In genomic region chr22:31945971-31946680, GRCh38 we compare ENCODE assay signal across 9 cellular contexts. TPM values are rescaled to one million over a fixed set of nuclear protein-coding genes. Genes with fewer than 3 reads are reported as not detected.
DNase-seq lines count a peak whose midpoint lies in the region; ATAC-seq and TF ChIP-seq lines count a peak whose summit lies in the region.
"Had no signal": no experiment of that assay in that cellular context is flagged by ENCODE, and none has a peak within 500 bp of the region (broad histone marks: within the 10 kb centered on the region; RNA-seq: fewer than 3 reads in every experiment).

No MANE protein-coding gene starts in this region.

- ATAC-seq in omental fat pad (ENCODE audit: low FRiP score): no peak
- no peak for ATAC-seq in HG03521 (IDR thresholded peaks at IDR 0.05; ENCODE audit: unreplicated experiment)
- ATAC-seq: activated CD8-positive, alpha-beta memory T cell treated with anti-CD3 and anti-CD28 coated beads, Interleukin-2, amount 10 ng/mL, durations not matched to agents 7 days and 5 days had no signal

- H3K4me3 ChIP-seq in AG09309 (ENCODE audit: control insufficient read depth, low read depth, low read length) (peak overlapping the region; percentile 98), choroid plexus epithelial cell (ENCODE audit: low read depth, low read length) (peak overlapping the region; percentile 82), mucosa of rectum (ENCODE audit: low read length in 2 of 2) (peak overlapping the region; percentile 73 to 83)

- H3K27ac ChIP-seq in KOPT-K1 (ENCODE audit: low read depth, low read length, poor library complexity, severe bottlenecking) (peak overlapping the region; percentile 97), mucosa of rectum (ENCODE audit: low read depth in 2 of 2, low read length in 2 of 2) (peak overlapping the region; percentile 96 to 97)

- peak overlapping the region; percentile 90 to 93 for H3K9ac ChIP-seq in mucosa of rectum (ENCODE audit: low read depth in 1 of 2, low read length in 2 of 2)

- H3K36me3 ChIP-seq in KOPT-K1 (ENCODE audit: insufficient read depth, low read length) (peaks cover 58% of the 10 kb centered on the region), mucosa of rectum (ENCODE audit: control insufficient read depth in 2 of 2, insufficient read depth in 2 of 2, low read length in 2 of 2) (peaks cover 9 to 14% of the 10 kb centered on the region in 2 donors)

- H3K9me3 ChIP-seq in KOPT-K1 (ENCODE audit: insufficient read depth, low read length, poor library complexity, severe bottlenecking): no peaks in the 10 kb centered on the region
- no peaks in the 10 kb centered on the region for H3K9me3 ChIP-seq in mucosa of rectum (ENCODE audit: control insufficient read depth in 2 of 2, low read length in 2 of 2)

- no peak for DNase-seq in AG09309 (ENCODE audit: low read depth)
- peak; percentile 42 for DNase-seq in choroid plexus epithelial cell (ENCODE audit: low read depth)
- no peak for DNase-seq in omental fat pad (ENCODE audit: low spot score)
- no peak for DNase-seq in HK-2 (ENCODE audit: unreplicated experiment)
- no peak for DNase-seq in pons (ENCODE audit: low spot score)

- TF ChIP-seq CTCF in AG09309 (IDR thresholded peaks at IDR 0.05; ENCODE audit: control insufficient read depth, insufficient read depth, low read depth, low read length, missing control alignments): no peak
- TF ChIP-seq CTCF in choroid plexus epithelial cell (conservative IDR thresholded peaks at IDR 0.05; ENCODE audit: low read depth, low read length): no peak
- no peak for TF ChIP-seq CTCF in omental fat pad (IDR thresholded peaks at IDR 0.05)

- no peaks in the 10 kb centered on the region for H3K27me3 ChIP-seq in mucosa of rectum (ENCODE audit: control insufficient read depth in 2 of 2, insufficient read depth in 2 of 2, low read length in 2 of 2)

- peaks cover 27 to 33% of the 10 kb centered on the region in 2 donors for H3K4me1 ChIP-seq in mucosa of rectum (ENCODE audit: control insufficient read depth in 2 of 2, insufficient read depth in 2 of 2, low read length in 2 of 2)

RNA-seq across cellular contexts. Expression of gene YWHAH, which starts 1.8 kb away (rescaled TPM):
- 100 to 1,000 TPM in 1 of 4 donors, 10 to 100 TPM in 3; 64.2 to 139 (median 77.9) TPM for total RNA-seq in omental fat pad
